ENCODE assay signal across 9 cellular contexts in genomic region chr11:133082453-133082781, GRCh38.
DNase-seq lines count a peak whose midpoint lies in the region; ATAC-seq, FAIRE-seq and TF ChIP-seq lines count a peak whose summit lies in the region.
"Had no signal": no experiment of that assay in that cellular context is flagged by ENCODE, and none has a peak within 500 bp of the region (broad histone marks: within the 10 kb centered on the region; RNA-seq: fewer than 3 reads in every experiment).

No MANE protein-coding gene starts in this region.

- DNase-seq in NCI-H345 (lab: John Stamatoyannopoulos, UW) (peak; percentile 41), NCI-H345 treated with DMSO at 0.1 percent for 48 hours (lab: John Stamatoyannopoulos, UW; ENCODE audit: unreplicated experiment) (no peak), colonic mucosa (peak; percentile 37), prostate gland (ENCODE audit: low spot score) (peak; percentile 33), HepG2 (ENCODE audit: low spot score) (no peak), NCI-H2196 (lab: John Stamatoyannopoulos, UW; ENCODE audit: unreplicated experiment) (no peak)

- no peak for TF ChIP-seq EP300 in HepG2 (IDR thresholded peaks at IDR 0.05; ENCODE audit: low read depth in 2 of 2, low read length in 2 of 2)
- no peak for TF ChIP-seq EP300 in HepG2 (CRISPR knock-in tag; IDR thresholded peaks at IDR 0.05; ENCODE audit: borderline replicate concordance)

- FAIRE-seq in HepG2 (lab: Jason Lieb, UNC), result no peak

- H3K36me3 ChIP-seq in HEK293 (ENCODE audit: control insufficient read depth in 2 of 2, insufficient read depth in 1 of 2, low read length in 2 of 2) (no peaks in the 10 kb centered on the region), colonic mucosa (no peaks in the 10 kb centered on the region), prostate gland (no peaks in the 10 kb centered on the region), HepG2 (replicated peaks in 1 of 2; ENCODE audit: control insufficient read depth in 1 of 2, insufficient read depth in 2 of 2, low read length in 2 of 2) (no peaks in the 10 kb centered on the region)

- H3K4me3 ChIP-seq in HEK293 (ENCODE audit: low read depth, low read length), result peak overlapping the region; percentile 18
- no peak overlapping the region for H3K4me3 ChIP-seq in colonic mucosa
- H3K4me3 ChIP-seq in prostate gland, result peak overlapping the region in 1 of 2 donors; percentile 31
- no peak overlapping the region; a peak in 1 of 6 replicates for H3K4me3 ChIP-seq in HepG2 (replicated peaks in 1 of 3; ENCODE audit: insufficient read depth in 1 of 3, low read depth in 2 of 3, low read length in 3 of 3)

- intact Hi-C loops in colonic mucosa (cut with DNase I) (loop anchor here (5.0 kb wide), 1 partner anchor 750 kb away; no protein-coding TSS in a partner anchor), prostate gland (cut with DNase I) (no loop called here), HepG2 (cut with micrococcal nuclease; ENCODE audit: unreplicated experiment) (no loop called here)

- H3K4me1 Mint-ChIP-seq in activated T-helper 17 cell treated with anti-CD3 and anti-CD28 coated beads, Interleukin-2, amount 50 U/mL, for 72 hours, result no peaks in the 10 kb centered on the region

- in situ Hi-C loops in HepG2 (cut with HindIII; ENCODE audit: extremely low pct_ligation_motif_present, low pct_unique_long_range_greater_than_20kb), result no loop called here

- H3K4me2 ChIP-seq in HepG2 (ENCODE audit: low read depth, low read length), result no peak overlapping the region

- no peak for TF ChIP-seq POLR2A in prostate gland (IDR thresholded peaks at IDR 0.05)
- no peak for TF ChIP-seq POLR2A in HepG2 (IDR thresholded peaks at IDR 0.05; ENCODE audit: insufficient read depth in 1 of 2, low read depth in 2 of 2, low read length in 2 of 2)

- H3K27ac ChIP-seq in HEK293 (ENCODE audit: extremely low read depth, low read depth, low read length), result peak overlapping the region; percentile 9; the same call in 1 of the 2 replicates
- H3K27ac ChIP-seq in colonic mucosa, result no peak overlapping the region
- no peak overlapping the region for H3K27ac ChIP-seq in prostate gland
- H3K27ac ChIP-seq in HepG2 (ENCODE audit: extremely low read length, insufficient read depth, low read length), result no peak overlapping the region

- H3K9me3 ChIP-seq in HEK293 (ENCODE audit: control insufficient read depth, insufficient read depth, low read depth, low read length) (no peaks in the 10 kb centered on the region), colonic mucosa (no peaks in the 10 kb centered on the region), prostate gland (no peaks in the 10 kb centered on the region), HepG2 (ENCODE audit: low read length) (no peaks in the 10 kb centered on the region)

- H3K27me3 ChIP-seq in colonic mucosa (peaks cover 4% of the 10 kb centered on the region), prostate gland (replicated peaks; ENCODE audit: insufficient read depth) (peaks cover 13% of the 10 kb centered on the region), HepG2 (ENCODE audit: control insufficient read depth in 1 of 2, insufficient read depth in 2 of 2, low read length in 2 of 2) (peaks cover 0 to 20% of the 10 kb centered on the region in 2 experiments; a peak in 3 of 5 replicates)

- no peaks in the 10 kb centered on the region for H4K20me1 ChIP-seq in HepG2 (ENCODE audit: insufficient read depth, low read length)

- no peaks in the 10 kb centered on the region for H3K4me1 ChIP-seq in HEK293 (ENCODE audit: control insufficient read depth, insufficient read depth, low read length)
- H3K4me1 ChIP-seq in colonic mucosa, result no peaks in the 10 kb centered on the region
- H3K4me1 ChIP-seq in prostate gland (replicated peaks), result no peaks in the 10 kb centered on the region
- no peaks in the 10 kb centered on the region for H3K4me1 ChIP-seq in HepG2 (ENCODE audit: insufficient read depth, low read length)

- H3K27ac Mint-ChIP-seq in activated T-helper 17 cell treated with anti-CD3 and anti-CD28 coated beads, Interleukin-2, amount 50 U/mL, for 72 hours, result no peak overlapping the region
- H3K27ac Mint-ChIP-seq: activated naive CD4-positive, alpha-beta T cell treated with anti-CD3 and anti-CD28 coated beads, Interleukin-2, amount 50 U/mL, for 24 hours had no signal

- CTCF ChIA-PET in HEK293 (lab: Yijun Ruan, JAX), result interaction anchor here (0.5 to 2.1 kb wide), 10 partner anchors 13 to 1281 kb away, joined by 3 to 4 read pairs (median 3); no protein-coding TSS in a partner anchor
- CTCF ChIA-PET in HepG2 (lab: Yijun Ruan, JAX; ENCODE audit: low intra/inter-chr PET ratio, low total read pairs), result interaction anchor here (1.3 to 1.5 kb wide), 2 partner anchors 81 to 752 kb away, joined by 6 to 11 read pairs; no protein-coding TSS in a partner anchor

- TF ChIP-seq CTCF in HEK293 (tag by site-specific recombination; IDR thresholded peaks at IDR 0.05), result no peak
- no peak for TF ChIP-seq CTCF in colonic mucosa (IDR thresholded peaks at IDR 0.05)
- TF ChIP-seq CTCF in prostate gland (IDR thresholded peaks at IDR 0.05), result no peak
- no peak for TF ChIP-seq CTCF in HepG2 (CRISPR knock-in tag; IDR thresholded peaks at IDR 0.05)

- H3K79me2 ChIP-seq in HepG2 (ENCODE audit: insufficient read depth, low read length), result no peaks in the 10 kb centered on the region

- no peaks in the 10 kb centered on the region for H3K9me3 Mint-ChIP-seq in activated T-helper 17 cell treated with anti-CD3 and anti-CD28 coated beads, Interleukin-2, amount 50 U/mL, for 72 hours
- H3K9me3 Mint-ChIP-seq: activated naive CD4-positive, alpha-beta T cell treated with anti-CD3 and anti-CD28 coated beads, Interleukin-2, amount 50 U/mL, for 24 hours had no signal

- no peak overlapping the region for H3K4me3 Mint-ChIP-seq in activated T-helper 17 cell treated with anti-CD3 and anti-CD28 coated beads, Interleukin-2, amount 50 U/mL, for 72 hours
- H3K4me3 Mint-ChIP-seq: activated naive CD4-positive, alpha-beta T cell treated with anti-CD3 and anti-CD28 coated beads, Interleukin-2, amount 50 U/mL, for 24 hours had no signal

- no peaks in the 10 kb centered on the region for H3K36me3 Mint-ChIP-seq in activated T-helper 17 cell treated with anti-CD3 and anti-CD28 coated beads, Interleukin-2, amount 50 U/mL, for 72 hours (ENCODE audit: low read depth)
- H3K36me3 Mint-ChIP-seq: activated naive CD4-positive, alpha-beta T cell treated with anti-CD3 and anti-CD28 coated beads, Interleukin-2, amount 50 U/mL, for 24 hours had no signal

- no peak overlapping the region for H3K9ac ChIP-seq in colonic mucosa (ENCODE audit: low read depth in 2 of 2, low read length in 2 of 2)
- no peak overlapping the region for H3K9ac ChIP-seq in HepG2 (ENCODE audit: insufficient read depth, low read depth, low read length)

- 100% methylated on average over 1 of the region's 23 CpGs for WGBS in prostate gland
- WGBS in HepG2 (ENCODE audit: low lambda C conversion rate), result 36% methylated on average over 15 of the region's 23 CpGs

- ATAC-seq in activated T-helper 17 cell treated with anti-CD3 and anti-CD28 coated beads, Interleukin-2, amount 50 U/mL, for 72 hours (replicated peaks), result no peak
- no peak for ATAC-seq in HepG2

- TF ChIP-seq RAD21 in HepG2 (CRISPR knock-in tag; IDR thresholded peaks at IDR 0.05), result no peak

- no TSS peak for BruUV-seq in HepG2 (replicated peaks; lab: Mats Ljungman, UMichigan)

- POLR2A ChIA-PET in HEK293 (lab: Yijun Ruan, JAX) (no interaction called here), HepG2 (lab: Yijun Ruan, JAX) (no interaction called here)

- H2AFZ ChIP-seq in HepG2 (ENCODE audit: low read length), result no peak overlapping the region

- peaks cover 34% of the 10 kb centered on the region for H3K27me3 Mint-ChIP-seq in activated T-helper 17 cell treated with anti-CD3 and anti-CD28 coated beads, Interleukin-2, amount 50 U/mL, for 72 hours

TF ChIP-seq in HEK293, 187 proteins besides CTCF, POLR2A, EP300 and RAD21 (continues in another document):
- TF ChIP-seq ZNF677 (tag by site-specific recombination; IDR thresholded peaks at IDR 0.05) (no peak), ZNF416 (tag by site-specific recombination; IDR thresholded peaks at IDR 0.05) (no peak), ZNF558 (tag by site-specific recombination; IDR thresholded peaks at IDR 0.05) (no peak), KLF16 (tag by site-specific recombination; IDR thresholded peaks at IDR 0.05) (no peak), ZNF2 (tag by site-specific recombination; IDR thresholded peaks at IDR 0.05) (no peak), WT1 (tag by site-specific recombination; IDR thresholded peaks at IDR 0.05) (no peak), ZNF530 (tag by site-specific recombination; IDR thresholded peaks at IDR 0.05; ENCODE audit: low read depth) (no peak), ZNF248 (tag by site-specific recombination; IDR thresholded peaks at IDR 0.05) (no peak), SALL2 (tag by site-specific recombination; IDR thresholded peaks at IDR 0.05; ENCODE audit: borderline replicate concordance) (no peak), ZNF37A (tag by site-specific recombination; IDR thresholded peaks at IDR 0.05) (no peak), ZNF211 (tag by site-specific recombination; IDR thresholded peaks at IDR 0.05; ENCODE audit: low read depth) (no peak), RBAK (tag by site-specific recombination; IDR thresholded peaks at IDR 0.05) (no peak), GLI2 (tag by site-specific recombination; IDR thresholded peaks at IDR 0.05; ENCODE audit: borderline replicate concordance, low read depth) (no peak), ZBTB7A (tag by site-specific recombination; IDR thresholded peaks at IDR 0.05; ENCODE audit: low read depth) (no peak)

TF ChIP-seq in HepG2, 621 proteins besides CTCF, POLR2A, EP300 and RAD21:
- TF ChIP-seq TMF1 (CRISPR knock-in tag; IDR thresholded peaks at IDR 0.05; ENCODE audit: low read depth) (no peak), MED13 (CRISPR knock-in tag; IDR thresholded peaks at IDR 0.05) (no peak)

Comparison
In these comparisons a context has a peak if more than half of its experiments do, and no peak if none do; other contexts are left out.
1. DNase-seq: peak in NCI-H345 (single experiment), colonic mucosa (single experiment) and prostate gland (single experiment); none in NCI-H345 treated with DMSO at 0.1 percent for 48 hours (single experiment), HepG2 (single experiment) and NCI-H2196 (single experiment).